Comparison of ENCODE assay signal across 1 cellular context in genomic region chr2:58131191-58132011, GRCh38.
TF ChIP-seq lines count a peak whose summit lies in the region.

No MANE protein-coding gene starts in this region.

TF ChIP-seq in SK-N-SH, 30 proteins besides CTCF, POLR2A, EP300 and RAD21 (continued from another document):
- no peak for TF ChIP-seq RFX5 (IDR thresholded peaks at IDR 0.05; ENCODE audit: low read length)
- no peak for TF ChIP-seq RXRA (IDR thresholded peaks at IDR 0.05; ENCODE audit: borderline replicate concordance, low read depth)
- TF ChIP-seq USF1 (IDR thresholded peaks at IDR 0.05; ENCODE audit: borderline replicate concordance, low read depth), result no peak
- no peak for TF ChIP-seq ZBTB33 (IDR thresholded peaks at IDR 0.05; ENCODE audit: borderline replicate concordance, low read depth)
- peak; percentile 29; the same call in 1 of the 2 replicates for TF ChIP-seq TEAD4 (IDR thresholded peaks at IDR 0.05; ENCODE audit: borderline replicate concordance, insufficient read depth)
- TF ChIP-seq MXI1 (IDR thresholded peaks at IDR 0.05; ENCODE audit: low read depth, low read length), result no peak
- TF ChIP-seq FOSL2 (IDR thresholded peaks at IDR 0.05; ENCODE audit: borderline replicate concordance, low read depth), result no peak
- TF ChIP-seq NRF1 (IDR thresholded peaks at IDR 0.05; ENCODE audit: low read depth, low read length), result no peak
- no peak for TF ChIP-seq FOXM1 (IDR thresholded peaks at IDR 0.05; ENCODE audit: low read depth)
- TF ChIP-seq SIN3A (IDR thresholded peaks at IDR 0.05; ENCODE audit: borderline replicate concordance, low read depth, low read length), result peak; percentile 44; the same call in 1 of the 2 replicates
TF ChIP-seq in SK-N-SH: peak in this region for 11.
